15 cellular contexts compared by ENCODE assay signal in the genomic region with DNA sequence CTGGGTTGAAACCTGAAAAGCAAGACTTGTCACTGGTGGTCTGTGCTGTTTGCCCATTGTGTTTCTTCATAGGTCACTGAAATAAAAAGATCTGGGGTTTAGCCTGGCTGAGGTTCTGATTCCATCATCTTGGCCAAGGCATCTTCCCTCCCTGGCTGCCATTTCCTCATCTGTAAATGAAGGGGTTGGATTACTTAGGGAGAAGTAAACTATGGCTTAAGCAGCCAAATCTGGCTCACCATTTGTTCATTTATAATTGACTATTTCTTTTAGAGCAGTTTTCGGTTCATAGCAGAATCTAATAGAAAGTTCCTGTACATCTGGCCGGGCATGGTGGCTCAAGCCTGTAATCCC. TPM values are rescaled to one million over a fixed set of nuclear protein-coding genes. Genes with fewer than 3 reads are reported as not detected.
DNase-seq lines count a peak whose midpoint lies in the region; ATAC-seq and TF ChIP-seq lines count a peak whose summit lies in the region.
"Had no signal": no experiment of that assay in that cellular context is flagged by ENCODE, and none has a peak within 500 bp of the region (broad histone marks: within the 10 kb centered on the region; RNA-seq: fewer than 3 reads in every experiment).

No MANE protein-coding gene starts in this region.

- intact Hi-C loops in natural killer cell (cut with micrococcal nuclease): no loop called here

- CTCF ChIA-PET in HEK293T (lab: Yijun Ruan, JAX): no interaction called here

- POLR2A ChIA-PET in HEK293T (lab: Yijun Ruan, JAX): no interaction called here

- no peak for DNase-seq in caudate nucleus (lab: John Stamatoyannopoulos, UW)
- DNase-seq in A172 (ENCODE audit: low spot score): no peak
- DNase-seq in HEK293T (ENCODE audit: extremely low spot score): no peak
- DNase-seq in natural killer cell: no peak
- DNase-seq: Caco-2; CD8-positive, alpha-beta memory T cell; DND-41; GDM1; HFFc6 had no signal

- H4K20me1 ChIP-seq in KMS-11 (ENCODE audit: insufficient read depth): no peaks in the 10 kb centered on the region

- TF ChIP-seq EP300 in gastroesophageal sphincter (IDR thresholded peaks at IDR 0.05): no peak

- no peak overlapping the region for H3K4me3 Mint-ChIP-seq in natural killer cell
- H3K4me3 Mint-ChIP-seq: CD8-positive, alpha-beta memory T cell; HFFc6 had no signal

- peak overlapping the region; percentile 35; the same call in 1 of the 2 replicates for H2AFZ ChIP-seq in KMS-11 (ENCODE audit: low read depth)

- no peaks in the 10 kb centered on the region for H3K27me3 ChIP-seq in KMS-11 (ENCODE audit: insufficient read depth, low read depth)
- no peaks in the 10 kb centered on the region for H3K27me3 ChIP-seq in gastroesophageal sphincter

- H3K36me3 ChIP-seq in KMS-11 (ENCODE audit: insufficient read depth): no peaks in the 10 kb centered on the region
- H3K36me3 ChIP-seq in gastroesophageal sphincter: peaks cover 0 to 69% of the 10 kb centered on the region in 2 donors

- H3K27me3 Mint-ChIP-seq in natural killer cell (ENCODE audit: low read depth in 2 of 2): no peaks in the 10 kb centered on the region
- H3K27me3 Mint-ChIP-seq: CD8-positive, alpha-beta memory T cell had no signal

- H3K27ac ChIP-seq in KMS-11 (peak overlapping the region; percentile 81), caudate nucleus (ENCODE audit: low read depth, low read length) (peak overlapping the region; percentile 45), gastroesophageal sphincter (peak overlapping the region in 2 of 4 donors; percentile 22 to 33), temporal lobe (ENCODE audit: low read depth, low read length) (peak overlapping the region; percentile 39)
- H3K27ac ChIP-seq: A549, HL-60 had no signal

- TF ChIP-seq CTCF in KMS-11 (conservative IDR thresholded peaks at IDR 0.05; ENCODE audit: low read depth, low read length) (no peak), gastroesophageal sphincter (IDR thresholded peaks at IDR 0.05) (no peak), natural killer cell (IDR thresholded peaks at IDR 0.05) (no peak)

- no peaks in the 10 kb centered on the region for H3K9me3 ChIP-seq in gastroesophageal sphincter
- H3K9me3 ChIP-seq: A549, Caco-2, HAP-1 had no signal

- WGBS in gastroesophageal sphincter (ENCODE audit: low coverage in 1 of 2), 2 donors: 57 to 79% methylated on average over 1 to 2 of the region's 2 CpGs

- no peak for TF ChIP-seq POLR2A in gastroesophageal sphincter (IDR thresholded peaks at IDR 0.05)

- H3K4me1 ChIP-seq in KMS-11 (ENCODE audit: low read depth, poor library complexity, severe bottlenecking) (peaks cover 47% of the 10 kb centered on the region), gastroesophageal sphincter (no peaks in the 10 kb centered on the region)
- H3K4me1 ChIP-seq: A549, Caco-2, HAP-1 had no signal

- peaks cover 6% of the 10 kb centered on the region for H3K36me3 Mint-ChIP-seq in natural killer cell

- H3K27ac Mint-ChIP-seq in natural killer cell: no peak overlapping the region
- H3K27ac Mint-ChIP-seq: HFFc6 had no signal

- no peaks in the 10 kb centered on the region for H3K79me2 ChIP-seq in KMS-11 (ENCODE audit: insufficient read depth, low read depth)

- no peaks in the 10 kb centered on the region for H3K9me3 Mint-ChIP-seq in natural killer cell
- H3K9me3 Mint-ChIP-seq: CD8-positive, alpha-beta memory T cell; HFFc6 had no signal

- H3K4me2 ChIP-seq in KMS-11: peak overlapping the region; percentile 42; the same call in 1 of the 2 replicates
- H3K4me2 ChIP-seq: A549 had no signal

- no peak overlapping the region for H3K4me3 ChIP-seq in KMS-11 (IDR thresholded peaks at IDR 0.05; ENCODE audit: insufficient read depth, low read depth, low read length)
- no peak overlapping the region for H3K4me3 ChIP-seq in gastroesophageal sphincter
- H3K4me3 ChIP-seq: A549, HAP-1 had no signal

- peak overlapping the region; percentile 26; the same call in 1 of the 2 replicates for H3K9ac ChIP-seq in KMS-11

- peaks cover 0 to 4% of the 10 kb centered on the region in 2 donors for H3K4me1 Mint-ChIP-seq in natural killer cell

- peak; percentile 3 for ATAC-seq in gastroesophageal sphincter
- ATAC-seq in natural killer cell: no peak
- ATAC-seq: A549 had no signal

TF ChIP-seq in HEK293T, 16 proteins besides CTCF, POLR2A, EP300 and RAD21:
- TF ChIP-seq ELF4 (IDR thresholded peaks at IDR 0.05) (no peak), BHLHE40 (IDR thresholded peaks at IDR 0.05; ENCODE audit: borderline replicate concordance) (no peak), TARDBP (IDR thresholded peaks at IDR 0.05) (no peak), SP1 (IDR thresholded peaks at IDR 0.05) (no peak)

RNA-seq across cellular contexts. Expression of a gene that starts 52.3 kb away (rescaled TPM):
- total RNA-seq in gastroesophageal sphincter (100 to 1,000 TPM; 127 to 263 (median 169) TPM), temporal lobe (175 TPM), natural killer cell (10 to 100 TPM; 29.6 to 35.0 (median 32.8) TPM)
- 176 and 188 TPM in 2 replicates for total RNA-seq in A172 (2014; rRNA removed; shearing (Covaris generic))
